Comparison of ENCODE assay signal across 9 cellular contexts in the genomic region with DNA sequence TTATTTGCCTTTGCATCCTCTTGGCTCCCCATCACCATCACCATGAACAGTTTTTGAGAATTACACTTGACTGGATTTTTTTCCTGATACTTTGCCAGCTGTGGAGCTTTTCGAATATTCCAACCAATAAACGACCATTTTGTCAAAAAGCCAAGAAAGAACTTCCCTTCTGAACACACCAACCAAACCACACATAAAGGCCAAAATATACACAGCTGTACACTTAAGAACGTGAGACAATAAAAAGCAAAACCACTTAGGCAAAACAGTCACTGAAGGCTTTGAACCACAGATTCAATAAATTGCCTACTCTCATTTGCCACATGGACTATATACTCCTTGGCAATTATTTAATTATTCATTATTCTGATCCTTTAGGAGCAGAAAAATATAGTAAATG. TPM values are rescaled to one million over a fixed set of nuclear protein-coding genes. Genes with fewer than 3 reads are reported as not detected.
DNase-seq lines count a peak whose midpoint lies in the region; ATAC-seq and TF ChIP-seq lines count a peak whose summit lies in the region.
"Had no signal": no experiment of that assay in that cellular context is flagged by ENCODE, and none has a peak within 500 bp of the region (broad histone marks: within the 10 kb centered on the region; RNA-seq: fewer than 3 reads in every experiment).

No MANE protein-coding gene starts in this region.

- peaks cover 0 to 12% of the 10 kb centered on the region in 2 experiments; a peak in 3 of 4 replicates for H3K79me1 ChIP-seq in IMR-90 (ENCODE audit: low read depth in 1 of 2, low read length in 2 of 2)

- H4K8ac ChIP-seq in IMR-90 (ENCODE audit: low read depth in 2 of 2, low read length in 2 of 2) = peak overlapping the region in 1 of 2 experiments; percentile 11; a peak in 1 of 4 replicates

- peaks cover 36% of the 10 kb centered on the region for H3K4me1 ChIP-seq in CD8-positive, alpha-beta memory T cell (ENCODE audit: insufficient read depth, low read length)
- H3K4me1 ChIP-seq in IMR-90 (ENCODE audit: control insufficient read depth, insufficient read depth, low read length) = peaks cover 2% of the 10 kb centered on the region; the same call in 1 of the 2 replicates
- H3K4me1 ChIP-seq in Panc1 (ENCODE audit: control insufficient read depth, insufficient read depth, low read length) = peaks cover 22% of the 10 kb centered on the region
- H3K4me1 ChIP-seq in ovary (ENCODE audit: insufficient read depth) = peaks cover 6% of the 10 kb centered on the region

- no peaks in the 10 kb centered on the region for H3K9me3 ChIP-seq in CD8-positive, alpha-beta memory T cell (ENCODE audit: low read length)
- H3K9me3 ChIP-seq in IMR-90 (ENCODE audit: control insufficient read depth, insufficient read depth, low read length) (no peaks in the 10 kb centered on the region), Panc1 (ENCODE audit: control insufficient read depth, insufficient read depth, low read depth, low read length) (no peaks in the 10 kb centered on the region), ovary (no peaks in the 10 kb centered on the region)

- no peak for TF ChIP-seq RAD21 in IMR-90 (IDR thresholded peaks at IDR 0.05; ENCODE audit: low read length)

- no peak overlapping the region for H2AK5ac ChIP-seq in IMR-90 (ENCODE audit: low read depth, low read length)

- peaks cover 0 to 11% (median 0%) of the 10 kb centered on the region in 3 donors for H3K36me3 Mint-ChIP-seq in CD8-positive, alpha-beta memory T cell

- H3K14ac ChIP-seq in IMR-90 (replicated peaks; ENCODE audit: low read depth, low read length) = 0 out of 2 replicates have a peak overlapping the region, but pooled peaks have one; percentile 7

- H2BK5ac ChIP-seq in IMR-90 (ENCODE audit: low read depth, low read length, poor library complexity, severe bottlenecking) = no peak overlapping the region

- intact Hi-C loops in IMR-90 (cut with micrococcal nuclease) = no loop called here
- intact Hi-C loops in Panc1 (cut with micrococcal nuclease; ENCODE audit: unreplicated experiment) = no loop called here
- intact Hi-C loops in head of caudate nucleus (cut with DNase I) = no loop called here
- intact Hi-C loops in ovary (cut with DNase I) = loop anchor here in 1 of 4 donors (5.0 kb wide), 1 partner anchor 293 kb away; the partner anchor contains the start of gene PPP1R3E

- H3K4ac ChIP-seq in IMR-90 (ENCODE audit: low read depth, low read length) = no peak overlapping the region

- H3K4me3 Mint-ChIP-seq in CD8-positive, alpha-beta memory T cell = peak overlapping the region; percentile 49 to 99 (median 92)

- H4K20me1 ChIP-seq in IMR-90 (ENCODE audit: insufficient read depth, low read length) = no peaks in the 10 kb centered on the region

- H3K9me3 Mint-ChIP-seq in CD8-positive, alpha-beta memory T cell = no peaks in the 10 kb centered on the region

- no peak overlapping the region for H3K9ac ChIP-seq in IMR-90 (ENCODE audit: low read depth, low read length)

- POLR2A ChIA-PET in CD8-positive, alpha-beta memory T cell (lab: Charles Lee) = interaction anchor here (0.8 kb wide), 1 partner anchor 75 kb away, joined by 6 read pairs; no protein-coding TSS in a partner anchor
- POLR2A ChIA-PET in IMR-90 (lab: Charles Lee; ENCODE audit: unreplicated experiment) = no interaction called here
- POLR2A ChIA-PET in Panc1 (lab: Charles Lee) = no interaction called here

- TF ChIP-seq CTCF in IMR-90 (conservative IDR thresholded peaks at IDR 0.05; ENCODE audit: low read depth, low read length) (no peak), Panc1 (IDR thresholded peaks at IDR 0.05) (no peak), fibroblast of the aortic adventitia (IDR thresholded peaks at IDR 0.05; ENCODE audit: insufficient read depth, low read length) (no peak), ovary (IDR thresholded peaks at IDR 0.05) (no peak)

- no peak overlapping the region for H2AK9ac ChIP-seq in IMR-90 (replicated peaks; ENCODE audit: low read depth, low read length, poor library complexity)

- ATAC-seq in IMR-90 (ENCODE audit: low read depth) (no peak), Panc1 (no peak)

- H2AFZ ChIP-seq in IMR-90 (replicated peaks; ENCODE audit: low read length, poor library complexity) = no peak overlapping the region

- H3K27me3 ChIP-seq in CD8-positive, alpha-beta memory T cell (ENCODE audit: insufficient read depth, low read length, poor library complexity, severe bottlenecking) = no peaks in the 10 kb centered on the region
- H3K27me3 ChIP-seq in IMR-90 (ENCODE audit: control insufficient read depth, insufficient read depth, low read length) (no peaks in the 10 kb centered on the region), Panc1 (ENCODE audit: control insufficient read depth, insufficient read depth, low read length) (no peaks in the 10 kb centered on the region), ovary (no peaks in the 10 kb centered on the region)

- H3K56ac ChIP-seq in IMR-90 (ENCODE audit: extremely low read depth, insufficient read depth, low read length) = no peak overlapping the region

- no peak overlapping the region for H2BK15ac ChIP-seq in IMR-90 (ENCODE audit: low read depth, low read length)

- no peak overlapping the region for H3K23ac ChIP-seq in IMR-90 (ENCODE audit: low read depth, low read length)

- H3K27ac Mint-ChIP-seq in CD8-positive, alpha-beta memory T cell = peak overlapping the region in 5 of 8 donors; percentile 35 to 93 (median 58)

- no peak overlapping the region for H3K18ac ChIP-seq in IMR-90 (ENCODE audit: low read depth, low read length)

- no peak overlapping the region; the same call in 1 of the 2 replicates for H3K4me2 ChIP-seq in IMR-90 (ENCODE audit: low read depth, low read length)

- H2BK120ac ChIP-seq in IMR-90 (ENCODE audit: low read depth, low read length) = no peak overlapping the region

- H4K5ac ChIP-seq in IMR-90 (ENCODE audit: low read depth, low read length) = peak overlapping the region; percentile 23; the same call in 1 of the 2 replicates

- no peak for DNase-seq in CD8-positive, alpha-beta memory T cell
- DNase-seq in IMR-90 (no peak), Panc1 (ENCODE audit: low read depth, low spot score) (no peak), fibroblast of the aortic adventitia (ENCODE audit: low read depth) (peak; percentile 8), HK-2 (ENCODE audit: unreplicated experiment) (no peak), head of caudate nucleus (no peak), glomerular visceral epithelial cell (ENCODE audit: extremely low spot score) (no peak), ovary (no peak)

- CTCF ChIA-PET in CD8-positive, alpha-beta memory T cell (lab: Charles Lee) = interaction anchor here (1.0 to 4.1 kb wide), 4 partner anchors 15 to 60 kb away, joined by 3 to 53 read pairs (median 28); partner anchors contain the start of gene CDH24
- CTCF ChIA-PET in IMR-90 (lab: Yijun Ruan, JAX) (interaction anchor here (0.6 to 3.2 kb wide), 6 partner anchors 12 to 100 kb away, joined by 3 to 14 read pairs (median 4); no protein-coding TSS in a partner anchor), Panc1 (lab: Charles Lee) (no interaction called here)

- H3K27ac ChIP-seq in CD8-positive, alpha-beta memory T cell (ENCODE audit: low read depth, low read length) = peak overlapping the region; percentile 86
- H3K27ac ChIP-seq in IMR-90 (ENCODE audit: insufficient read depth, low read length) (no peak overlapping the region), Panc1 (ENCODE audit: low read length) (peak overlapping the region; percentile 99), ovary (no peak overlapping the region)

- dilution Hi-C loops in IMR-90 (cut with HindIII; ENCODE audit: low sequenced_read_pairs, unreplicated experiment) = no loop called here

- H3K4me3 ChIP-seq in CD8-positive, alpha-beta memory T cell (ENCODE audit: low read length) = peak overlapping the region; percentile 85
- H3K4me3 ChIP-seq in IMR-90 (ENCODE audit: insufficient read depth, low read depth, low read length) (no peak overlapping the region), Panc1 (ENCODE audit: low read depth in 2 of 2, low read length in 2 of 2) (no peak overlapping the region; a peak in 1 of 4 replicates), fibroblast of the aortic adventitia (ENCODE audit: low read depth, low read length) (no peak overlapping the region), ovary (no peak overlapping the region)

- BruUV-seq in IMR-90 (replicated peaks; lab: Mats Ljungman, UMichigan) (no TSS peak), Panc1 (replicated peaks; lab: Mats Ljungman, UMichigan) (no TSS peak)

- WGBS in IMR-90 (ENCODE audit: extremely low coverage in 2 of 2, insufficient read length in 1 of 2), 2 experiments = 14% methylated on average over 2 of the region's 3 CpGs; no CpG with 5 or more reads in 1 of the 2 experiments
- 27 to 38% (median 35%) methylated on average over 3 of the region's 3 CpGs for WGBS in ovary, 3 donors

- H4K91ac ChIP-seq in IMR-90 (ENCODE audit: insufficient read depth, low read depth, low read length) = no peak overlapping the region

- no peak for TF ChIP-seq EP300 in ovary (IDR thresholded peaks at IDR 0.05)

- H2BK20ac ChIP-seq in IMR-90 (ENCODE audit: low read depth, low read length) = no peak overlapping the region

- H3K36me3 ChIP-seq in CD8-positive, alpha-beta memory T cell (ENCODE audit: insufficient read depth, low read length) = no peaks in the 10 kb centered on the region
- H3K36me3 ChIP-seq in IMR-90 (ENCODE audit: control insufficient read depth, insufficient read depth, low read length) = no peaks in the 10 kb centered on the region
- H3K36me3 ChIP-seq in Panc1 (ENCODE audit: control insufficient read depth, insufficient read depth, low read length) = no peaks in the 10 kb centered on the region; the same call in 1 of the 2 replicates
- no peaks in the 10 kb centered on the region for H3K36me3 ChIP-seq in ovary

- peaks cover 40 to 56% (median 55%) of the 10 kb centered on the region in 3 donors for H3K4me1 Mint-ChIP-seq in CD8-positive, alpha-beta memory T cell

- in situ Hi-C loops in IMR-90 (cut with MboI; ENCODE audit: low sequenced_read_pairs) (no loop called here), Panc1 (cut with HindIII; ENCODE audit: low pct_unique_long_range_greater_than_20kb, low sequenced_read_pairs) (no loop called here)

- no peak for TF ChIP-seq POLR2A in IMR-90 (IDR thresholded peaks at IDR 0.05; ENCODE audit: low read depth, low read length)
- TF ChIP-seq POLR2A in ovary (IDR thresholded peaks at IDR 0.05) = no peak

- no peaks in the 10 kb centered on the region for H3K27me3 Mint-ChIP-seq in CD8-positive, alpha-beta memory T cell

- peaks cover 3% of the 10 kb centered on the region; the same call in 1 of the 2 replicates for H3K9me1 ChIP-seq in IMR-90 (ENCODE audit: insufficient read depth, low read length)

RNA-seq across cellular contexts. Expression of gene C14orf93, which starts 1.1 kb away (rescaled TPM):
- 1 to 10 TPM; 7.5 to 8.3 TPM for total RNA-seq in CD8-positive, alpha-beta memory T cell
- polyA plus RNA-seq in CD8-positive, alpha-beta memory T cell = 5.8 TPM
- total RNA-seq in IMR-90 (2012; rRNA removed) (4.7 and 5.7 TPM in 2 replicates), Panc1 (2021; ENCODE audit: unreplicated experiment) (5.6 TPM), fibroblast of the aortic adventitia (ENCODE audit: low replicate concordance) (7.0 and 8.1 TPM in 2 replicates), ovary (10 to 100 TPM in 4 of 7 donors, 1 to 10 TPM in 3; 7.2 to 11.8 (median 10.2) TPM)
- polyA plus RNA-seq in IMR-90 (2012; rRNA removed) (4.7 and 5.4 TPM in 2 replicates), ovary (10 to 100 TPM; 12.1 to 12.7 TPM)
- polyA plus RNA-seq in IMR-90 (2012; cell fraction: cytosol; rRNA removed) = 3.8 and 5.1 TPM in 2 replicates
- 10.0 and 12.8 TPM in 2 replicates for polyA plus RNA-seq in IMR-90 (2012; cell fraction: nucleus; rRNA removed; ENCODE audit: low replicate concordance)
- polyA plus RNA-seq in Panc1 (2012; ENCODE audit: insufficient read length) = 7.1 TPM

RNA-seq across cellular contexts. Expression of gene PSMB5, which starts 25.9 kb away (rescaled TPM):
- 100 to 1,000 TPM; 186 to 198 TPM for total RNA-seq in CD8-positive, alpha-beta memory T cell
- 37.1 TPM for polyA plus RNA-seq in CD8-positive, alpha-beta memory T cell
- total RNA-seq in IMR-90 (2012; rRNA removed) = 268 and 310 TPM in 2 replicates
- 321 and 335 TPM in 2 replicates for polyA plus RNA-seq in IMR-90 (2012; rRNA removed)
- 284 and 429 TPM in 2 replicates for polyA plus RNA-seq in IMR-90 (2012; cell fraction: cytosol; rRNA removed)
- 118 and 128 TPM in 2 replicates for polyA plus RNA-seq in IMR-90 (2012; cell fraction: nucleus; rRNA removed; ENCODE audit: low replicate concordance)
- total RNA-seq in Panc1 (2021; ENCODE audit: unreplicated experiment) = 149 TPM
- polyA plus RNA-seq in Panc1 (2012; ENCODE audit: insufficient read length) = 252 TPM
- 164 and 176 TPM in 2 replicates for total RNA-seq in fibroblast of the aortic adventitia (ENCODE audit: low replicate concordance)
- total RNA-seq in ovary = 100 to 1,000 TPM in 1 of 7 donors, 10 to 100 TPM in 6; 65.3 to 144 (median 77.4) TPM
- 100 to 1,000 TPM in 1 of 2 donors, 10 to 100 TPM in 1; 79.9 to 112 TPM for polyA plus RNA-seq in ovary

RNA-seq across cellular contexts. Expression of gene AJUBA, which starts 26.5 kb away (rescaled TPM):
- total RNA-seq in CD8-positive, alpha-beta memory T cell = 1 to 10 TPM in 1 of 2 experiments, under 1 TPM in 1; 0.90 to 1.2 TPM
- 0.64 TPM for polyA plus RNA-seq in CD8-positive, alpha-beta memory T cell
- total RNA-seq in IMR-90 (2012; rRNA removed) (57.2 and 67.6 TPM in 2 replicates), Panc1 (2021; ENCODE audit: unreplicated experiment) (50.2 TPM), fibroblast of the aortic adventitia (ENCODE audit: low replicate concordance) (14.6 and 47.6 TPM in 2 replicates), ovary (10 to 100 TPM; 13.7 to 34.5 (median 19.1) TPM)
- polyA plus RNA-seq in IMR-90 (2012; rRNA removed) (46.3 and 46.4 TPM in 2 replicates), ovary (10 to 100 TPM; 11.2 to 21.1 TPM)
- polyA plus RNA-seq in IMR-90 (2012; cell fraction: cytosol; rRNA removed) = 31.5 and 33.3 TPM in 2 replicates
- polyA plus RNA-seq in IMR-90 (2012; cell fraction: nucleus; rRNA removed; ENCODE audit: low replicate concordance) = 56.1 and 57.4 TPM in 2 replicates
- polyA plus RNA-seq in Panc1 (2012; ENCODE audit: insufficient read length) = 22.9 TPM

RNA-seq across cellular contexts. Expression of gene PSMB11, which starts 33.2 kb away (rescaled TPM):
- not detected for total RNA-seq in CD8-positive, alpha-beta memory T cell
- not detected for polyA plus RNA-seq in CD8-positive, alpha-beta memory T cell
- total RNA-seq in IMR-90 (2012; rRNA removed) = not detected in 2 replicates
- polyA plus RNA-seq in IMR-90 (2012; rRNA removed) = not detected in 2 replicates
- 0.01 TPM in 1 of 2 replicates, not detected in the other for polyA plus RNA-seq in IMR-90 (2012; cell fraction: cytosol; rRNA removed)
- polyA plus RNA-seq in IMR-90 (2012; cell fraction: nucleus; rRNA removed; ENCODE audit: low replicate concordance) = not detected in 2 replicates
- total RNA-seq in Panc1 (2021; ENCODE audit: unreplicated experiment) = not detected
- polyA plus RNA-seq in Panc1 (2012; ENCODE audit: insufficient read length) = not detected
- not detected in 2 replicates for total RNA-seq in fibroblast of the aortic adventitia (ENCODE audit: low replicate concordance)
- not detected for total RNA-seq in ovary
- polyA plus RNA-seq in ovary = not detected
- total RNA-seq: myocyte had no signal

RNA-seq across cellular contexts. Expression of gene CDH24, which starts 48.5 kb away (rescaled TPM):
- total RNA-seq in CD8-positive, alpha-beta memory T cell = under 1 TPM; 0.82 to 0.88 TPM
- polyA plus RNA-seq in CD8-positive, alpha-beta memory T cell = 0.36 TPM
- total RNA-seq in IMR-90 (2012; rRNA removed) = 3.6 and 3.9 TPM in 2 replicates
- polyA plus RNA-seq in IMR-90 (2012; rRNA removed) = 24.4 and 30.0 TPM in 2 replicates
- 11.1 and 16.7 TPM in 2 replicates for polyA plus RNA-seq in IMR-90 (2012; cell fraction: cytosol; rRNA removed)
- polyA plus RNA-seq in IMR-90 (2012; cell fraction: nucleus; rRNA removed; ENCODE audit: low replicate concordance) = 239 and 468 TPM in 2 replicates
- 9.0 TPM for total RNA-seq in Panc1 (2021; ENCODE audit: unreplicated experiment)
- 6.8 TPM for polyA plus RNA-seq in Panc1 (2012; ENCODE audit: insufficient read length)
- total RNA-seq in fibroblast of the aortic adventitia (ENCODE audit: low replicate concordance) = 2.4 and 3.7 TPM in 2 replicates
- 1 to 10 TPM; 1.0 to 6.6 (median 2.3) TPM for total RNA-seq in ovary
- 1 to 10 TPM; 2.1 to 5.5 TPM for polyA plus RNA-seq in ovary

Comparison
In these comparisons a context has a peak if more than half of its experiments do, and no peak if none do; other contexts are left out.
1. H3K27ac ChIP-seq: peak in CD8-positive, alpha-beta memory T cell (single experiment) and Panc1 (single experiment); none in IMR-90 (single experiment) and ovary (0 of 2).